16 cellular contexts compared by ENCODE assay signal in the genomic region with DNA sequence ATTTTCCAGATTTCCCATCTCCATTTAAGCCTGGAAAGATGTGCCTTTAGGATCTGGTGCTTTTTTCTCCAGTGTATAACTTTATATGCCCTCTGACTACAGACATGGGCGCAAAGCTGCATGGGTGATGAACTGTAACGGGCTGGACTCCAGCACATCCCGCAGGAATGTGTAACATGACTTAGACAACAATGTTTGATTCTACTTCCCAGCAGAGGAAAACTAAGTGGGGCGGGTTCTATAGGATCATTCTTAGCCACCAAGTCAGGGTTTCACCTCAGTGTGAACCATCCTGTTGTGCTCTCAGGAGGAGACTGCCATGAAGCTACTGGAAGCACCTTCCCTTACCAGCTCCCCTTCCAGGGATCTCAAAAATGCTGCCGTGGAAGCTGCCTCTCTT.
A peak's percentile ranks its signal among the peaks of the same experiment; 100 is the strongest.
DNase-seq lines count a peak whose midpoint lies in the region; ATAC-seq, FAIRE-seq and TF ChIP-seq lines count a peak whose summit lies in the region.
"Had no signal": no experiment of that assay in that cellular context is flagged by ENCODE, and none has a peak within 500 bp of the region (broad histone marks: within the 10 kb centered on the region; RNA-seq: fewer than 3 reads in every experiment).

No MANE protein-coding gene starts in this region.

- intact Hi-C loops in OCI-LY7 (cut with micrococcal nuclease; ENCODE audit: unreplicated experiment) = no loop called here

- H3K9me2 ChIP-seq in OCI-LY7 (ENCODE audit: insufficient read depth, low read length) = no peaks in the 10 kb centered on the region

- DNase-seq in Caki2 (ENCODE audit: low read depth) (peak; percentile 79), OCI-LY7 (ENCODE audit: low spot score) (no peak), bronchial epithelial cell (ENCODE audit: low read depth) (peak; percentile 47), left kidney (ENCODE audit: low read depth, low spot score) (peak; percentile 49), retina (no peak), RPMI8226 (no peak)
- DNase-seq in stimulated activated CD4-positive, alpha-beta T cell treated with anti-CD3 and anti-CD28 coated beads, Interleukin-2, amount 100 ng/mL, for 48 hours = no peak
- DNase-seq: activated CD4-positive, alpha-beta T cell treated with anti-CD3 and anti-CD28 coated beads, Interleukin-2, amount 10 ng/mL, durations not matched to agents 24 days and 14 days; activated T-cell treated with anti-CD3 and anti-CD28 coated beads, Interleukin-2, amount 50 U/mL, for 1 hour; naive thymus-derived CD8-positive, alpha-beta T cell; NCI-H1694; NCI-H446 treated with DMSO at 0.1 percent for 48 hours; SJCRH30 had no signal

- no peak for ATAC-seq in GM18873 (IDR thresholded peaks at IDR 0.05; ENCODE audit: low FRiP score, unreplicated experiment)
- ATAC-seq: naive thymus-derived CD8-positive, alpha-beta T cell had no signal

- H3K27me3 ChIP-seq in bronchial epithelial cell (ENCODE audit: control insufficient read depth, insufficient read depth, low read length) = no peaks in the 10 kb centered on the region

- in situ Hi-C loops in Caki2 (cut with HindIII; ENCODE audit: low pct_unique_long_range_greater_than_20kb, low sequenced_read_pairs) = no loop called here

- no peaks in the 10 kb centered on the region for H3K36me3 ChIP-seq in OCI-LY7 (ENCODE audit: insufficient read depth, low read length)
- no peaks in the 10 kb centered on the region for H3K36me3 ChIP-seq in bronchial epithelial cell (ENCODE audit: control insufficient read depth, insufficient read depth, low read length)
- H3K36me3 ChIP-seq: HAP-1, SJCRH30 had no signal

- no peak for FAIRE-seq in bronchial epithelial cell (lab: Jason Lieb, UNC)
- FAIRE-seq: D721Med had no signal

- no peaks in the 10 kb centered on the region for H3K79me2 ChIP-seq in OCI-LY7 (ENCODE audit: insufficient read depth, low read depth, low read length)

- H3K4me2 ChIP-seq in OCI-LY7 (ENCODE audit: low read length) = peak overlapping the region; percentile 38

- no peaks in the 10 kb centered on the region for H4K20me1 ChIP-seq in OCI-LY7 (ENCODE audit: insufficient read depth, low read length)

- CTCF ChIA-PET in OCI-LY7 (lab: Charles Lee; ENCODE audit: unreplicated experiment) = no interaction called here

- POLR2A ChIA-PET in OCI-LY7 (lab: Charles Lee) = interaction anchor here (0.6 kb wide), 2 partner anchors 19 to 1372 kb away, joined by 3 read pairs; no protein-coding TSS in a partner anchor

- H3K4me1 ChIP-seq in OCI-LY7 (ENCODE audit: insufficient read depth, low read length, poor library complexity, severe bottlenecking) = peaks cover 57% of the 10 kb centered on the region
- H3K4me1 ChIP-seq: HAP-1, SJCRH30 had no signal

- no TSS peak for BruUV-seq in OCI-LY7 (replicated peaks; lab: Mats Ljungman, UMichigan)

- no peak overlapping the region for H3K27ac ChIP-seq in OCI-LY7 (ENCODE audit: low read depth, low read length, poor library complexity, severe bottlenecking)
- H3K27ac ChIP-seq: SJCRH30 had no signal

- no peaks in the 10 kb centered on the region for H3K9me3 ChIP-seq in OCI-LY7 (ENCODE audit: low read length)
- H3K9me3 ChIP-seq: HAP-1, SJCRH30 had no signal

- H2AFZ ChIP-seq in OCI-LY7 (ENCODE audit: low read length) = no peak overlapping the region

- TF ChIP-seq CTCF in OCI-LY7 (conservative IDR thresholded peaks at IDR 0.05; ENCODE audit: low read length) = no peak
- no peak for TF ChIP-seq CTCF in bronchial epithelial cell (IDR thresholded peaks at IDR 0.05; ENCODE audit: insufficient read depth, low read length, severe bottlenecking)

- no peak overlapping the region for H3K4me3 ChIP-seq in OCI-LY7 (ENCODE audit: low read depth, low read length, poor library complexity, severe bottlenecking)
- no peak overlapping the region for H3K4me3 ChIP-seq in bronchial epithelial cell (ENCODE audit: low read depth, low read length)
- H3K4me3 ChIP-seq: HAP-1, SJCRH30 had no signal

Comparison
In these comparisons a context has a peak if more than half of its experiments do, and no peak if none do; other contexts are left out.
1. DNase-seq: peak in Caki2 (single experiment), bronchial epithelial cell (single experiment) and left kidney (single experiment); none in OCI-LY7 (single experiment), retina (single experiment), stimulated activated CD4-positive, alpha-beta T cell treated with anti-CD3 and anti-CD28 coated beads, Interleukin-2, amount 100 ng/mL, for 48 hours (0 of 2) and RPMI8226 (single experiment).